In the genomic region with DNA sequence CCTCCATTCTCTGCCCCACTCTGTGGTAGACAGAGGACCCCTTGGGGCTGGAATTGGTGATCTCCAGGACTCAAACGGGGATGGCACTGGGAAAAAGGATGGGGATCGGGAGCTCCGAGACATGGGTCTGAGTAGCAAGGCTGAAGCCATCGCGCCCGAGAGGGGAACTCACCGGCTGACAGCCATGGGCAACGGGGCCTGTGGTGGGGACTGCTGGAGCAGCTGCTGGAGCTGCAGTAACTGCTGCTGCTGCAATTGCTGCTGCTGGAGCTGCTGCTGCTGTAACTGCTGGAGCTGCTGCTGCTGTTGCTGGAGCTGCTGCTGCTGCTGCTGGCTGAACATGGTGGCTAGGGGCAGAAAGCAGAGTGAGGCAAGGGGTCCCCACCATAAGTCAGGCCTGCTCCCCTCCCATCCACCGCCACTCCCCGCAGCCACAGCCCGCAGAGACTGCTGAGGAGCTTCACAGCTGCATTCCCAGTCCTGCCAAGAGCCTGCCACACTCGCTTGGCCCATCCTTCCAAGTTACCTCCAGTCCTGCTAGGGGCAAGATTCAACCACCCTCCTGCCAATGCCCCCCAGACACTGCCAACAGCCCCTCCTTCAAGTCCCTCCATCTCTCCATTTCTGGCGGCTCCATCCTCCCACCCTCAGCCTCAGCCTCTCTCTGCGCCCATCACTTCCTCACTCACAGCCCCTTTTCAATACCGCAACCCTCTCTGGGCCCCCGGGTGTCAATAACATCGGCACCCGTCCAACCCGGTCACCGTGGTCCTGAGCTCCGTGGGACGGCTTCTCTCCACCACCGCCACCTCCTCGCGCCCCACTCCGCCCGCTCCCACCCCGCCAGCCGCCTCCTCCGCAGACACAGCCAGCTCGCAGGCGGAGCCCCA, we compare ENCODE assay signal across 6 cellular contexts. TPM values are rescaled to one million over a fixed set of nuclear protein-coding genes. Genes with fewer than 3 reads are reported as not detected.
A peak's percentile ranks its signal among the peaks of the same experiment; 100 is the strongest.
DNase-seq lines count a peak whose midpoint lies in the region; ATAC-seq and TF ChIP-seq lines count a peak whose summit lies in the region.

No MANE protein-coding gene starts in this region.

- peak overlapping the region; percentile 69 to 85 for H3K27ac ChIP-seq in left lung

- intact Hi-C loops in left lung (cut with DNase I) = no loop called here

- peaks cover 0 to 34% of the 10 kb centered on the region in 2 donors for H3K36me3 ChIP-seq in left lung

- ATAC-seq in left lung = no peak

- DNase-seq in activated CD8-positive, alpha-beta memory T cell treated with anti-CD3 and anti-CD28 coated beads for 48 hours (ENCODE audit: low read depth in 2 of 3, low spot score in 2 of 3) = peak in 2 of 3 experiments; percentile 22 to 37
- DNase-seq in activated CD8-positive, alpha-beta memory T cell treated with anti-CD3 and anti-CD28 coated beads for 24 hours = no peak
- DNase-seq in left lung = no peak
- DNase-seq in NCI-H2107 treated with DMSO at 0.1 percent for 48 hours (lab: John Stamatoyannopoulos, UW; ENCODE audit: unreplicated experiment) = no peak
- DNase-seq in DMS79 treated with DMSO at 0.1 percent for 48 hours (lab: John Stamatoyannopoulos, UW) = no peak

- TF ChIP-seq CTCF in WI38 (IDR thresholded peaks at IDR 0.05; ENCODE audit: low read depth, low read length) (no peak), left lung (IDR thresholded peaks at IDR 0.05) (no peak)

- peak overlapping the region; percentile 87 for H3K4me3 ChIP-seq in WI38 (ENCODE audit: low read depth, low read length)
- peak overlapping the region; percentile 58 to 84 for H3K4me3 ChIP-seq in left lung

- peaks cover 7 to 32% of the 10 kb centered on the region in 2 donors for H3K4me1 ChIP-seq in left lung

- H3K27me3 ChIP-seq in left lung = peaks cover 0 to 7% of the 10 kb centered on the region in 2 donors

- H3K9me3 ChIP-seq in left lung = no peaks in the 10 kb centered on the region

RNA-seq across cellular contexts. Expression of a gene that starts 0.6 kb away (rescaled TPM):
- total RNA-seq in left lung = 100 to 1,000 TPM; 102 to 115 TPM

RNA-seq across cellular contexts. Expression of a gene that starts 12.4 kb away (rescaled TPM):
- total RNA-seq in left lung = 10 to 100 TPM in 1 of 2 donors, 1 to 10 TPM in 1; 9.0 to 17.2 TPM

RNA-seq across cellular contexts. Expression of a gene that starts 30.7 kb away (rescaled TPM):
- total RNA-seq in left lung = 10 to 100 TPM; 38.4 to 66.0 TPM

RNA-seq across cellular contexts. Expression of a gene that starts 41.5 kb away (rescaled TPM):
- total RNA-seq in left lung = 100 to 1,000 TPM in 1 of 2 donors, 10 to 100 TPM in 1; 37.7 to 155 TPM

Comparison
In these comparisons a context has a peak if more than half of its experiments do, and no peak if none do; other contexts are left out.
1. DNase-seq: peak in activated CD8-positive, alpha-beta memory T cell treated with anti-CD3 and anti-CD28 coated beads for 48 hours (2 of 3); none in activated CD8-positive, alpha-beta memory T cell treated with anti-CD3 and anti-CD28 coated beads for 24 hours (single experiment), left lung (0 of 2), NCI-H2107 treated with DMSO at 0.1 percent for 48 hours (single experiment) and DMS79 treated with DMSO at 0.1 percent for 48 hours (single experiment).